In genomic region chr16:16867994-16868393, GRCh38 we compare ENCODE assay signal across 1 cellular context.
TF ChIP-seq lines count a peak whose summit lies in the region.

No MANE protein-coding gene starts in this region.

TF ChIP-seq in A549, 52 proteins besides CTCF, POLR2A, EP300 and RAD21 (continued from another document):
- no peak for TF ChIP-seq MAFK (IDR thresholded peaks at IDR 0.05; ENCODE audit: partially characterized antibody)
- no peak for TF ChIP-seq HOXB5 (CRISPR knock-in tag; IDR thresholded peaks at IDR 0.05)
- TF ChIP-seq, protein P1, sequence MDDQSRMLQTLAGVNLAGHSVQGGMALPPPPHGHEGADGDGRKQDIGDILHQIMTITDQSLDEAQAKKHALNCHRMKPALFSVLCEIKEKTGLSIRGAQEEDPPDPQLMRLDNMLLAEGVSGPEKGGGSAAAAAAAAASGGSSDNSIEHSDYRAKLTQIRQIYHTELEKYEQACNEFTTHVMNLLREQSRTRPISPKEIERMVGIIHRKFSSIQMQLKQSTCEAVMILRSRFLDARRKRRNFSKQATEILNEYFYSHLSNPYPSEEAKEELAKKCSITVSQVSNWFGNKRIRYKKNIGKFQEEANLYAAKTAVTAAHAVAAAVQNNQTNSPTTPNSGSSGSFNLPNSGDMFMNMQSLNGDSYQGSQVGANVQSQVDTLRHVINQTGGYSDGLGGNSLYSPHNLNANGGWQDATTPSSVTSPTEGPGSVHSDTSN (IDR thresholded peaks at IDR 0.05), result no peak
